ENCODE assay signal across 1 cellular context in genomic region chr10:22821921-22822320, GRCh38.
A peak's percentile ranks its signal among the peaks of the same experiment; 100 is the strongest.
TF ChIP-seq lines count a peak whose summit lies in the region.

No MANE protein-coding gene starts in this region.

TF ChIP-seq in A549, 52 proteins besides CTCF, POLR2A, EP300 and RAD21:
- peak; percentile 92 for TF ChIP-seq ZC3H11A (IDR thresholded peaks at IDR 0.05)
